In the genomic region with DNA sequence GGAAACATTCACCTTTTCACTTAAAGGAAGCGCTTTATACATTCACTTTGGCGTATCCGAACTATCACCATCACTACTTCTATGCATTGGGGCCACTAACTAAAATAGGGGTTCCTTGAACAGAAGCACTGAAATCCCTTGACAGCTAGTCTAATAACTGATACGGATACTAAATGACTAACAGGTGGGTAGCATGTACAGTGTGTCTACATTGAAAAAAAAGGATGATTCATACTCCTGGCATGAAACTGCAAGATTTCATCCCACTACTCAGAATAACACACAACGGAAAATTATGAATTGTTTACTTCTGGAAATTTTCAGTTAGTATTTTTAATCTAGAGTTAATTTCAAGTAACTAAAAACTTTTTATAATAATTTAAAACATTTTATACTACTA, we compare ENCODE assay signal across 1 cellular context.
TF ChIP-seq lines count a peak whose summit lies in the region.

No MANE protein-coding gene starts in this region.

TF ChIP-seq in WTC11, 78 proteins besides CTCF, POLR2A, EP300 and RAD21 (continued from another document):
- TF ChIP-seq, protein P1, sequence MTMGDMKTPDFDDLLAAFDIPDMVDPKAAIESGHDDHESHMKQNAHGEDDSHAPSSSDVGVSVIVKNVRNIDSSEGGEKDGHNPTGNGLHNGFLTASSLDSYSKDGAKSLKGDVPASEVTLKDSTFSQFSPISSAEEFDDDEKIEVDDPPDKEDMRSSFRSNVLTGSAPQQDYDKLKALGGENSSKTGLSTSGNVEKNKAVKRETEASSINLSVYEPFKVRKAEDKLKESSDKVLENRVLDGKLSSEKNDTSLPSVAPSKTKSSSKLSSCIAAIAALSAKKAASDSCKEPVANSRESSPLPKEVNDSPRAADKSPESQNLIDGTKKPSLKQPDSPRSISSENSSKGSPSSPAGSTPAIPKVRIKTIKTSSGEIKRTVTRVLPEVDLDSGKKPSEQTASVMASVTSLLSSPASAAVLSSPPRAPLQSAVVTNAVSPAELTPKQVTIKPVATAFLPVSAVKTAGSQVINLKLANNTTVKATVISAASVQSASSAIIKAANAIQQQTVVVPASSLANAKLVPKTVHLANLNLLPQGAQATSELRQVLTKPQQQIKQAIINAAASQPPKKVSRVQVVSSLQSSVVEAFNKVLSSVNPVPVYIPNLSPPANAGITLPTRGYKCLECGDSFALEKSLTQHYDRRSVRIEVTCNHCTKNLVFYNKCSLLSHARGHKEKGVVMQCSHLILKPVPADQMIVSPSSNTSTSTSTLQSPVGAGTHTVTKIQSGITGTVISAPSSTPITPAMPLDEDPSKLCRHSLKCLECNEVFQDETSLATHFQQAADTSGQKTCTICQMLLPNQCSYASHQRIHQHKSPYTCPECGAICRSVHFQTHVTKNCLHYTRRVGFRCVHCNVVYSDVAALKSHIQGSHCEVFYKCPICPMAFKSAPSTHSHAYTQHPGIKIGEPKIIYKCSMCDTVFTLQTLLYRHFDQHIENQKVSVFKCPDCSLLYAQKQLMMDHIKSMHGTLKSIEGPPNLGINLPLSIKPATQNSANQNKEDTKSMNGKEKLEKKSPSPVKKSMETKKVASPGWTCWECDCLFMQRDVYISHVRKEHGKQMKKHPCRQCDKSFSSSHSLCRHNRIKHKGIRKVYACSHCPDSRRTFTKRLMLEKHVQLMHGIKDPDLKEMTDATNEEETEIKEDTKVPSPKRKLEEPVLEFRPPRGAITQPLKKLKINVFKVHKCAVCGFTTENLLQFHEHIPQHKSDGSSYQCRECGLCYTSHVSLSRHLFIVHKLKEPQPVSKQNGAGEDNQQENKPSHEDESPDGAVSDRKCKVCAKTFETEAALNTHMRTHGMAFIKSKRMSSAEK (CRISPR knock-in tag; IDR thresholded peaks at IDR 0.05; ENCODE audit: borderline replicate concordance), result no peak
- TF ChIP-seq ZNF317 (CRISPR knock-in tag; IDR thresholded peaks at IDR 0.05; ENCODE audit: borderline replicate concordance, low read depth) (no peak), GRHL2 (CRISPR knock-in tag; IDR thresholded peaks at IDR 0.05; ENCODE audit: insufficient replicate concordance, severe bottlenecking) (no peak), CREB1 (CRISPR knock-in tag; IDR thresholded peaks at IDR 0.05) (no peak), CREM (CRISPR knock-in tag; IDR thresholded peaks at IDR 0.05) (no peak)
